Comparison of ENCODE assay signal across 8 cellular contexts in genomic region chr20:19936801-19937583, GRCh38.
DNase-seq lines count a peak whose midpoint lies in the region; ATAC-seq and TF ChIP-seq lines count a peak whose summit lies in the region.

No MANE protein-coding gene starts in this region.

- H3K27me3 ChIP-seq in Karpas-422 (ENCODE audit: low read length) (no peaks in the 10 kb centered on the region), sigmoid colon (no peaks in the 10 kb centered on the region)

- intact Hi-C loops in sigmoid colon (cut with DNase I): loop anchor here (5.0 kb wide), 1 partner anchor 35 kb away; no protein-coding TSS in a partner anchor

- TF ChIP-seq POLR2A in sigmoid colon (IDR thresholded peaks at IDR 0.05): no peak

- peak overlapping the region; percentile 65 for H3K4me2 ChIP-seq in Karpas-422 (ENCODE audit: low read depth, low read length, poor library complexity, severe bottlenecking)

- H3K79me2 ChIP-seq in Karpas-422 (ENCODE audit: low read length): no peaks in the 10 kb centered on the region

- DNase-seq in Karpas-422 (no peak), dermis blood vessel endothelial cell (peak; percentile 83), sigmoid colon (no peak), NCI-H2196 treated with DMSO at 0.1 percent for 48 hours (lab: John Stamatoyannopoulos, UW; ENCODE audit: unreplicated experiment) (no peak), DMS53 (lab: John Stamatoyannopoulos, UW) (no peak)

- no peaks in the 10 kb centered on the region for H4K20me1 ChIP-seq in Karpas-422 (ENCODE audit: insufficient read depth, low read depth, low read length)

- H3K9ac ChIP-seq in Karpas-422 (ENCODE audit: low read length): peak overlapping the region; percentile 44; the same call in 1 of the 2 replicates

- no peaks in the 10 kb centered on the region for H3K9me3 ChIP-seq in Karpas-422 (ENCODE audit: low read length)
- H3K9me3 ChIP-seq in sigmoid colon: no peaks in the 10 kb centered on the region

- H3K36me3 ChIP-seq in Karpas-422 (ENCODE audit: insufficient read depth, low read length) (no peaks in the 10 kb centered on the region), sigmoid colon (peaks cover 0 to 21% (median 4%) of the 10 kb centered on the region in 4 donors)

- TF ChIP-seq EP300 in sigmoid colon (IDR thresholded peaks at IDR 0.05): no peak

- H3K27ac ChIP-seq in Karpas-422 (ENCODE audit: low read length) (no peak overlapping the region), sigmoid colon (peak overlapping the region; percentile 1 to 79 (median 46))

- peak overlapping the region; percentile 93 for H2AFZ ChIP-seq in Karpas-422 (ENCODE audit: low read length)

- 53 to 78% methylated on average over 13 of the region's 13 CpGs for WGBS in sigmoid colon, 2 donors

- no peak for TF ChIP-seq CTCF in sigmoid colon (IDR thresholded peaks at IDR 0.05)

- H3K9me2 ChIP-seq in Karpas-422 (replicated peaks; ENCODE audit: insufficient read depth, low read length): no peaks in the 10 kb centered on the region

- ATAC-seq in GM19463 (IDR thresholded peaks at IDR 0.05; ENCODE audit: unreplicated experiment): peak; percentile 28
- no peak for ATAC-seq in HG02623 (IDR thresholded peaks at IDR 0.05; ENCODE audit: unreplicated experiment)
- ATAC-seq in HG02840 (IDR thresholded peaks at IDR 0.05; ENCODE audit: low FRiP score, unreplicated experiment): no peak

- H3K4me3 ChIP-seq in Karpas-422 (ENCODE audit: low read length): peak overlapping the region; percentile 39; the same call in 1 of the 2 replicates
- H3K4me3 ChIP-seq in sigmoid colon: peak overlapping the region in 2 of 4 donors; percentile 2 to 22

- H3K4me1 ChIP-seq in Karpas-422 (ENCODE audit: low read length) (peaks cover 33% of the 10 kb centered on the region), sigmoid colon (peaks cover 0 to 29% (median 25%) of the 10 kb centered on the region in 4 donors)
